Comparison of ENCODE assay signal across 30 cellular contexts in genomic region chrX:43315622-43316021, GRCh38.
"Had no signal": no experiment of that assay in that cellular context is flagged by ENCODE, and none has a peak within 500 bp of the region (broad histone marks: within the 10 kb centered on the region; RNA-seq: fewer than 3 reads in every experiment).

No MANE protein-coding gene starts in this region.

- H3K27me3 ChIP-seq: ascending aorta, brain microvascular endothelial cell, colonic mucosa had no signal

- H3K4me3 Mint-ChIP-seq: activated B cell treated with CpG ODN at 0.5 μM for 24 hours; activated CD8-positive, alpha-beta memory T cell treated with anti-CD3 and anti-CD28 coated beads, Interleukin-2, amount 10 ng/mL, durations not matched to agents 7 days and 5 days; activated CD8-positive, alpha-beta T cell treated with anti-CD3 and anti-CD28 coated beads for 36 hours; activated naive CD4-positive, alpha-beta T cell treated with anti-CD3 and anti-CD28 coated beads, Interleukin-2, amount 10 ng/mL, durations not matched to agents 7 days and 5 days; activated naive CD8-positive, alpha-beta T cell treated with anti-CD3 and anti-CD28 coated beads, Interleukin-2, amount 10 ng/mL, durations not matched to agents 7 days and 5 days; activated T-helper 1 cell treated with anti-CD3 and anti-CD28 coated beads, Interleukin-12 subunit alpha, Interleukin-12 subunit beta, Interleukin-2, Interleukin-4 antibody, amounts not matched to agents 30 ng/mL and 10 ng/mL and 1 ng/mL, durations not matched to agents 14 hours and 24 hours and 36 hours had no signal

- H3K27ac Mint-ChIP-seq: activated B cell treated with CpG ODN at 0.5 μM for 24 hours; activated CD8-positive, alpha-beta memory T cell treated with anti-CD3 and anti-CD28 coated beads, Interleukin-2, amount 10 ng/mL, durations not matched to agents 7 days and 5 days; activated CD8-positive, alpha-beta T cell treated with anti-CD3 and anti-CD28 coated beads for 36 hours; activated naive CD4-positive, alpha-beta T cell treated with anti-CD3 and anti-CD28 coated beads, Interleukin-2, amount 10 ng/mL, durations not matched to agents 7 days and 5 days; activated naive CD4-positive, alpha-beta T cell treated with anti-CD3 and anti-CD28 coated beads, Interleukin-2, amount 50 U/mL, for 72 hours; activated naive CD8-positive, alpha-beta T cell treated with anti-CD3 and anti-CD28 coated beads, Interleukin-2, amount 10 ng/mL, durations not matched to agents 7 days and 5 days; activated T-helper 1 cell treated with anti-CD3 and anti-CD28 coated beads, Interleukin-12 subunit alpha, Interleukin-12 subunit beta, Interleukin-2, Interleukin-4 antibody, amounts not matched to agents 30 ng/mL and 10 ng/mL and 1 ng/mL, durations not matched to agents 14 hours and 24 hours and 36 hours had no signal

- H3K9me3 Mint-ChIP-seq: activated B cell treated with CpG ODN at 0.5 μM for 24 hours; activated CD8-positive, alpha-beta T cell treated with anti-CD3 and anti-CD28 coated beads for 36 hours; activated naive CD4-positive, alpha-beta T cell treated with anti-CD3 and anti-CD28 coated beads, Interleukin-2, amount 10 ng/mL, durations not matched to agents 7 days and 5 days; activated naive CD4-positive, alpha-beta T cell treated with anti-CD3 and anti-CD28 coated beads, Interleukin-2, amount 50 U/mL, for 72 hours had no signal

- H3K4me3 ChIP-seq: ascending aorta, colonic mucosa had no signal

- H3K36me3 Mint-ChIP-seq: activated CD8-positive, alpha-beta memory T cell treated with anti-CD3 and anti-CD28 coated beads, Interleukin-2, amount 10 ng/mL, durations not matched to agents 7 days and 5 days; activated naive CD4-positive, alpha-beta T cell treated with anti-CD3 and anti-CD28 coated beads, Interleukin-2, amount 10 ng/mL, durations not matched to agents 7 days and 5 days; activated naive CD4-positive, alpha-beta T cell treated with anti-CD3 and anti-CD28 coated beads, Interleukin-2, amount 50 U/mL, for 72 hours; activated naive CD8-positive, alpha-beta T cell treated with anti-CD3 and anti-CD28 coated beads, Interleukin-2, amount 10 ng/mL, durations not matched to agents 7 days and 5 days had no signal

- H3K27ac ChIP-seq: ascending aorta, brain microvascular endothelial cell, colonic mucosa, epithelial cell of prostate, WERI-Rb-1 had no signal

- H3K4me1 Mint-ChIP-seq: activated CD8-positive, alpha-beta memory T cell treated with anti-CD3 and anti-CD28 coated beads, Interleukin-2, amount 10 ng/mL, durations not matched to agents 7 days and 5 days; activated naive CD4-positive, alpha-beta T cell treated with anti-CD3 and anti-CD28 coated beads, Interleukin-2, amount 10 ng/mL, durations not matched to agents 7 days and 5 days; activated naive CD8-positive, alpha-beta T cell treated with anti-CD3 and anti-CD28 coated beads, Interleukin-2, amount 10 ng/mL, durations not matched to agents 7 days and 5 days had no signal

- H3K4me1 ChIP-seq: ascending aorta, colonic mucosa had no signal

- H3K36me3 ChIP-seq: ascending aorta, brain microvascular endothelial cell, colonic mucosa, WERI-Rb-1 had no signal

- H3K27me3 Mint-ChIP-seq: activated B cell treated with CpG ODN at 0.5 μM for 24 hours; activated CD8-positive, alpha-beta memory T cell treated with anti-CD3 and anti-CD28 coated beads, Interleukin-2, amount 10 ng/mL, durations not matched to agents 7 days and 5 days; activated CD8-positive, alpha-beta T cell treated with anti-CD3 and anti-CD28 coated beads for 36 hours; activated naive CD4-positive, alpha-beta T cell treated with anti-CD3 and anti-CD28 coated beads, Interleukin-2, amount 10 ng/mL, durations not matched to agents 7 days and 5 days; activated naive CD8-positive, alpha-beta T cell treated with anti-CD3 and anti-CD28 coated beads, Interleukin-2, amount 10 ng/mL, durations not matched to agents 7 days and 5 days had no signal

- ATAC-seq: activated CD4-positive, CD25-positive, alpha-beta regulatory T cell treated with anti-CD3 and anti-CD28 coated beads, Interleukin-2, amount 50 U/mL, for 24 hours; activated CD8-positive, alpha-beta memory T cell treated with anti-CD3 and anti-CD28 coated beads, Interleukin-2, amount 10 ng/mL, durations not matched to agents 7 days and 5 days; activated CD8-positive, alpha-beta T cell treated with anti-CD3 and anti-CD28 coated beads for 36 hours; activated naive CD4-positive, alpha-beta T cell treated with anti-CD3 and anti-CD28 coated beads, Interleukin-2, amount 50 U/mL, for 72 hours had no signal

- FAIRE-seq: endometrium, endothelial cell of umbilical vein, frontal cortex, TTC549 had no signal

- H3K9me3 ChIP-seq: ascending aorta, colonic mucosa had no signal

- DNase-seq: activated B cell treated with CpG ODN at 0.5 μM for 24 hours; activated CD4-positive, alpha-beta T cell treated with anti-CD3 and anti-CD28 coated beads for 48 hours; activated CD4-positive, alpha-beta T cell treated with anti-CD3 and anti-CD28 coated beads, Interleukin-2, amount 50 U/mL, for 1 hour; activated CD4-positive, alpha-beta T cell treated with anti-CD3 and anti-CD28 coated beads, Interleukin-2, amount 50 U/mL, for 48 hours; activated CD8-positive, alpha-beta memory T cell treated with anti-CD3 and anti-CD28 coated beads, Interleukin-2, amount 10 ng/mL, durations not matched to agents 7 days and 5 days; activated CD8-positive, alpha-beta memory T cell treated with anti-CD3 and anti-CD28 coated beads, Interleukin-2, amount 50 U/mL, for 4 hours; activated CD8-positive, alpha-beta T cell treated with anti-CD3 and anti-CD28 coated beads for 36 hours; activated gamma-delta T cell; activated naive CD4-positive, alpha-beta T cell; activated naive CD4-positive, alpha-beta T cell treated with anti-CD3 and anti-CD28 coated beads, Interleukin-2, amount 10 ng/mL, durations not matched to agents 7 days and 5 days; activated naive CD8-positive, alpha-beta T cell treated with anti-CD3 and anti-CD28 coated beads, Interleukin-2, amount 10 ng/mL, durations not matched to agents 7 days and 5 days; activated T-cell treated with anti-CD3 and anti-CD28 coated beads, Interleukin-2, amount 50 U/mL, for 1 hour; activated T-cell treated with anti-CD3 and anti-CD28 coated beads, Interleukin-2, amount 50 U/mL, for 48 hours; brain microvascular endothelial cell; caudate nucleus; colonic mucosa; effector CD8-positive, alpha-beta T cell; foreskin fibroblast; head of caudate nucleus; T-helper 2 cell; WERI-Rb-1 had no signal
